In the genomic region with DNA sequence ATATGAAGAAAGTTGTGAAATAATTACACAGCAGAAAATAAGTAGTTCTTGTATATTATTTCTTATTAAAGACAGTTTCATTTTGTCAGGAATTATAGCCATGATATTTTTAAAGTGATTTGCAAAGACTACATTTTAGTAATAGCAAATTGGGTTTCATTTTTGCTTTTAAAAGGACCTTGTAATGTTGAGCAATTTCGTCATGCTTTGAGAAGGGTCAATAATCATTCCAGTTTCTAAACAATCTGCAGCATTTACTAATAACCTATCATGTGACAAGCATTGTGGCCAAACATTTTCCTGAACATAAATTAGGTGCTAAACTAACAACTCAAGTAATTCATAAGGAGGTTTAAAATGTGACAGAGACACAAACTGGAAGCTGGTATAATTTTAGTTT, we compare ENCODE assay signal across 21 cellular contexts.
A peak's percentile ranks its signal among the peaks of the same experiment; 100 is the strongest.
DNase-seq lines count a peak whose midpoint lies in the region; ATAC-seq and TF ChIP-seq lines count a peak whose summit lies in the region.
"Had no signal": no experiment of that assay in that cellular context is flagged by ENCODE, and none has a peak within 500 bp of the region (broad histone marks: within the 10 kb centered on the region; RNA-seq: fewer than 3 reads in every experiment).

No MANE protein-coding gene starts in this region.

- intact Hi-C loops in A673 (cut with micrococcal nuclease; ENCODE audit: unreplicated experiment) = loop anchor here (10.0 kb wide), 2 partner anchors 532 to 632 kb away; no protein-coding TSS in a partner anchor
- intact Hi-C loops in testis (cut with DNase I; ENCODE audit: low total_unique reads) = no loop called here
- intact Hi-C loops in activated CD4-positive, alpha-beta T cell treated with anti-CD3 and anti-CD28 coated beads, Interleukin-2, amount 10 ng/mL, durations not matched to agents 24 days and 14 days (cut with micrococcal nuclease) = loop anchor here (5.0 kb wide), 1 partner anchor 36 kb away; no protein-coding TSS in a partner anchor

- no peak for TF ChIP-seq POLR2A in testis (IDR thresholded peaks at IDR 0.05)

- peaks cover 3 to 16% of the 10 kb centered on the region in 2 donors for H3K4me1 Mint-ChIP-seq in effector memory CD8-positive, alpha-beta T cell (ENCODE audit: low read depth in 2 of 2)
- H3K4me1 Mint-ChIP-seq in activated CD4-positive, alpha-beta T cell treated with anti-CD3 and anti-CD28 coated beads, Interleukin-2, amount 10 ng/mL, durations not matched to agents 24 days and 14 days = peaks cover 9% of the 10 kb centered on the region
- H3K4me1 Mint-ChIP-seq: activated B cell treated with CpG ODN at 0.5 μM for 24 hours had no signal

- no peaks in the 10 kb centered on the region for H3K27me3 Mint-ChIP-seq in effector memory CD8-positive, alpha-beta T cell
- H3K27me3 Mint-ChIP-seq in activated CD4-positive, alpha-beta T cell treated with anti-CD3 and anti-CD28 coated beads, Interleukin-2, amount 10 ng/mL, durations not matched to agents 24 days and 14 days = no peaks in the 10 kb centered on the region
- H3K27me3 Mint-ChIP-seq: activated B cell treated with CpG ODN at 0.5 μM for 24 hours; activated CD8-positive, alpha-beta T cell treated with anti-CD3 and anti-CD28 coated beads for 36 hours; activated naive CD4-positive, alpha-beta T cell treated with anti-CD3 and anti-CD28 coated beads, Interleukin-2, amount 50 U/mL, for 24 hours; CD4-positive, alpha-beta T cell had no signal

- CTCF ChIA-PET in A673 (lab: Charles Lee) = no interaction called here

- no peaks in the 10 kb centered on the region for H3K27me3 ChIP-seq in A673 (replicated peaks; ENCODE audit: insufficient read depth, low read depth, low read length, poor library complexity)
- no peaks in the 10 kb centered on the region for H3K27me3 ChIP-seq in testis
- H3K27me3 ChIP-seq: foreskin keratinocyte, right atrium auricular region, SJCRH30, suprapubic skin had no signal

- H3K4me1 ChIP-seq in A673 (ENCODE audit: insufficient read depth, low read length, poor library complexity, severe bottlenecking) = peaks cover 4% of the 10 kb centered on the region
- H3K4me1 ChIP-seq in testis = no peaks in the 10 kb centered on the region
- H3K4me1 ChIP-seq: foreskin keratinocyte, SJCRH30 had no signal

- peak overlapping the region; percentile 37 to 40 for H3K4me3 Mint-ChIP-seq in effector memory CD8-positive, alpha-beta T cell
- H3K4me3 Mint-ChIP-seq in activated CD4-positive, alpha-beta T cell treated with anti-CD3 and anti-CD28 coated beads, Interleukin-2, amount 10 ng/mL, durations not matched to agents 24 days and 14 days = no peak overlapping the region
- H3K4me3 Mint-ChIP-seq: activated B cell treated with CpG ODN at 0.5 μM for 24 hours; activated CD8-positive, alpha-beta T cell treated with anti-CD3 and anti-CD28 coated beads for 36 hours; activated naive CD4-positive, alpha-beta T cell treated with anti-CD3 and anti-CD28 coated beads, Interleukin-2, amount 50 U/mL, for 24 hours; CD4-positive, alpha-beta T cell had no signal

- no TSS peak for BruUV-seq in A673 (replicated peaks; lab: Mats Ljungman, UMichigan)

- H3K36me3 ChIP-seq in A673 (ENCODE audit: insufficient read depth, low read length, poor library complexity, severe bottlenecking) (no peaks in the 10 kb centered on the region), testis (ENCODE audit: low read depth, missing control alignments) (no peaks in the 10 kb centered on the region)
- H3K36me3 ChIP-seq: right atrium auricular region, SJCRH30, suprapubic skin had no signal

- ATAC-seq in GM19035 (IDR thresholded peaks at IDR 0.05; ENCODE audit: unreplicated experiment) = peak; percentile 74
- ATAC-seq in HG02938 (IDR thresholded peaks at IDR 0.05; ENCODE audit: unreplicated experiment) = peak; percentile 52
- ATAC-seq in effector memory CD8-positive, alpha-beta T cell (replicated peaks) = no peak
- ATAC-seq: activated CD8-positive, alpha-beta T cell treated with anti-CD3 and anti-CD28 coated beads for 36 hours; foreskin keratinocyte had no signal

- TF ChIP-seq CTCF in A673 (conservative IDR thresholded peaks at IDR 0.05; ENCODE audit: low read depth, low read length) (no peak), testis (IDR thresholded peaks at IDR 0.05) (no peak)

- 52 to 72% methylated on average over 1 of the region's 1 CpG for WGBS in testis, 2 donors

- DNase-seq in A673 (ENCODE audit: low spot score) = no peak
- DNase-seq in effector memory CD8-positive, alpha-beta T cell = no peak
- DNase-seq in NCI-H748 treated with DMSO at 0.1 percent for 48 hours (lab: John Stamatoyannopoulos, UW) = no peak
- no peak for DNase-seq in testis
- DNase-seq in DMS153 treated with DMSO at 0.1 percent for 48 hours (lab: John Stamatoyannopoulos, UW; ENCODE audit: unreplicated experiment) = no peak
- no peak for DNase-seq in activated CD4-positive, alpha-beta T cell treated with anti-CD3 and anti-CD28 coated beads, Interleukin-2, amount 10 ng/mL, durations not matched to agents 24 days and 14 days
- DNase-seq: activated B cell treated with CpG ODN at 0.5 μM for 24 hours; activated CD8-positive, alpha-beta T cell treated with anti-CD3 and anti-CD28 coated beads for 36 hours; activated T-cell treated with anti-CD3 and anti-CD28 coated beads, Interleukin-2, amount 50 U/mL, for 48 hours; CD4-positive, alpha-beta T cell; DMS79; foreskin keratinocyte; HCEC 1CT; hypothalamus; NCI-H1105 treated with DMSO at 0.1 percent for 48 hours; SJCRH30 had no signal

- H3K27ac Mint-ChIP-seq in effector memory CD8-positive, alpha-beta T cell = peak overlapping the region; percentile 47 to 82
- H3K27ac Mint-ChIP-seq in activated CD4-positive, alpha-beta T cell treated with anti-CD3 and anti-CD28 coated beads, Interleukin-2, amount 10 ng/mL, durations not matched to agents 24 days and 14 days = no peak overlapping the region
- H3K27ac Mint-ChIP-seq: activated B cell treated with CpG ODN at 0.5 μM for 24 hours; activated CD8-positive, alpha-beta T cell treated with anti-CD3 and anti-CD28 coated beads for 36 hours; activated naive CD4-positive, alpha-beta T cell treated with anti-CD3 and anti-CD28 coated beads, Interleukin-2, amount 50 U/mL, for 24 hours; CD4-positive, alpha-beta T cell had no signal

- H3K9me3 Mint-ChIP-seq in effector memory CD8-positive, alpha-beta T cell = peaks cover 0 to 5% of the 10 kb centered on the region in 2 donors
- peaks cover 19% of the 10 kb centered on the region for H3K9me3 Mint-ChIP-seq in activated CD4-positive, alpha-beta T cell treated with anti-CD3 and anti-CD28 coated beads, Interleukin-2, amount 10 ng/mL, durations not matched to agents 24 days and 14 days
- H3K9me3 Mint-ChIP-seq: activated naive CD4-positive, alpha-beta T cell treated with anti-CD3 and anti-CD28 coated beads, Interleukin-2, amount 50 U/mL, for 24 hours had no signal

- POLR2A ChIA-PET in A673 (lab: Charles Lee; ENCODE audit: low non-redundant PET) = no interaction called here

- H3K4me3 ChIP-seq in A673 (ENCODE audit: low read depth, low read length, poor library complexity, severe bottlenecking) (no peak overlapping the region), testis (no peak overlapping the region)
- H3K4me3 ChIP-seq: right atrium auricular region, SJCRH30, suprapubic skin had no signal

- peaks cover 3% of the 10 kb centered on the region for H3K36me3 Mint-ChIP-seq in effector memory CD8-positive, alpha-beta T cell (ENCODE audit: insufficient read depth)
- peaks cover 5% of the 10 kb centered on the region for H3K36me3 Mint-ChIP-seq in activated CD4-positive, alpha-beta T cell treated with anti-CD3 and anti-CD28 coated beads, Interleukin-2, amount 10 ng/mL, durations not matched to agents 24 days and 14 days (ENCODE audit: low read depth)
- H3K36me3 Mint-ChIP-seq: activated naive CD4-positive, alpha-beta T cell treated with anti-CD3 and anti-CD28 coated beads, Interleukin-2, amount 50 U/mL, for 24 hours had no signal

- H3K27ac ChIP-seq in A673 (ENCODE audit: low read depth, low read length, poor library complexity, severe bottlenecking) = peak overlapping the region; percentile 17
- no peak overlapping the region for H3K27ac ChIP-seq in testis
- H3K27ac ChIP-seq: foreskin keratinocyte, right atrium auricular region, SJCRH30, suprapubic skin had no signal

- H3K9me3 ChIP-seq in A673 (ENCODE audit: low read depth, low read length, poor library complexity, severe bottlenecking) (no peaks in the 10 kb centered on the region), testis (no peaks in the 10 kb centered on the region)
- H3K9me3 ChIP-seq: right atrium auricular region, SJCRH30, suprapubic skin had no signal
